Comparison of ENCODE assay signal across 20 cellular contexts in the genomic region with DNA sequence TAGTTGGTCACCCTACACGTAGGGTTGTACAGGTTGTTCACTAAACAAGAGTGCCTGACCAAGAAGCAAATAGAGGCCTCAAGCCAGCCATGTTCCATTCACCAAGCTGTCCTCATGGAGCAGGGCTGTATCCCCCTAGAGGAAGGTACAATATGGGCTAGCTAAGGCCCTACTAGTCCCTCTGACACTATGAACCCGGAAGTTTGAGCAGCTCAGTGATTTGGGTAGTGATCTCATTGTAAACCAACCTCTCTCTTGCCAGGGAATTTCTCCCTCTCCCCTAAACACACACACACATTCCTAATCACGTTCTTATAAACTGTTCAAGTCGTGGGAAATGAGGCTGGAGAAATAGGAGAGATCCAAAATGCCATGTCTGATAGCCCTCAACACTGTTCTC. TPM values are rescaled to one million over a fixed set of nuclear protein-coding genes. Genes with fewer than 3 reads are reported as not detected.
"Had no signal": no experiment of that assay in that cellular context is flagged by ENCODE, and none has a peak within 500 bp of the region (broad histone marks: within the 10 kb centered on the region; RNA-seq: fewer than 3 reads in every experiment).

No MANE protein-coding gene starts in this region.

- H3K9me3 ChIP-seq: prostate gland, suprapubic skin, transverse colon, vagina had no signal

- H3K4me3 ChIP-seq: hepatocyte, lung, prostate gland, suprapubic skin, transverse colon, vagina had no signal

- DNase-seq: activated CD4-positive, alpha-beta memory T cell treated with anti-CD3 and anti-CD28 coated beads, Interleukin-2, amount 10 ng/mL, durations not matched to agents 7 days and 5 days; activated CD4-positive, alpha-beta T cell treated with anti-CD3 and anti-CD28 coated beads for 36 hours; activated CD8-positive, alpha-beta memory T cell treated with anti-CD3 and anti-CD28 coated beads, Interleukin-2, amount 10 ng/mL, durations not matched to agents 7 days and 5 days; activated naive CD4-positive, alpha-beta T cell; activated naive CD8-positive, alpha-beta T cell treated with anti-CD3 and anti-CD28 coated beads, Interleukin-2, amount 10 ng/mL, durations not matched to agents 7 days and 5 days; amygdala; foreskin keratinocyte; midbrain; occipital lobe; right cardiac atrium; stimulated activated CD4-positive, alpha-beta T cell treated with anti-CD3 and anti-CD28 coated beads, Interleukin-2, amount 100 ng/mL, for 48 hours; stimulated activated naive CD8-positive, alpha-beta T cell treated with anti-CD3 and anti-CD28 coated beads, Interleukin-15, amount 100 ng/mL, for 72 hours; transverse colon had no signal

- H3K4me2 ChIP-seq: hepatocyte had no signal

- H3K79me2 ChIP-seq: hepatocyte had no signal

- FAIRE-seq: TTC549 had no signal

- H3K4me1 ChIP-seq: foreskin keratinocyte, prostate gland had no signal

- H3K27me3 ChIP-seq: vagina had no signal

- H3K27ac ChIP-seq: foreskin keratinocyte, hepatocyte, prostate gland, suprapubic skin, transverse colon, vagina had no signal

- H3K36me3 ChIP-seq: prostate gland, suprapubic skin, transverse colon, vagina had no signal

- H2AFZ ChIP-seq: hepatocyte had no signal

RNA-seq across cellular contexts. Expression of a gene that starts 6.7 kb away (rescaled TPM):
- total RNA-seq: activated CD4-positive, alpha-beta T cell treated with anti-CD3 and anti-CD28 coated beads for 36 hours had no signal
- polyA plus RNA-seq: neural cell had no signal
